ENCODE assay signal across 1 cellular context in genomic region chr1:77881099-77881498, GRCh38.
TF ChIP-seq lines count a peak whose summit lies in the region.

No MANE protein-coding gene starts in this region.

TF ChIP-seq in IMR-90, 13 proteins besides CTCF, POLR2A, EP300 and RAD21:
- TF ChIP-seq MAZ (IDR thresholded peaks at IDR 0.05; ENCODE audit: borderline replicate concordance, low read depth, low read length), result no peak
- no peak for TF ChIP-seq CHD1 (IDR thresholded peaks at IDR 0.05; ENCODE audit: low read depth, low read length)
- no peak for TF ChIP-seq BHLHE40 (IDR thresholded peaks at IDR 0.05; ENCODE audit: low read depth, low read length)
- TF ChIP-seq FOS (IDR thresholded peaks at IDR 0.05; ENCODE audit: low read depth, low read length), result no peak
- no peak for TF ChIP-seq ELK1 (IDR thresholded peaks at IDR 0.05; ENCODE audit: borderline replicate concordance, low read depth, low read length)
- TF ChIP-seq MXI1 (IDR thresholded peaks at IDR 0.05; ENCODE audit: borderline replicate concordance, low read depth, low read length), result no peak
- TF ChIP-seq RCOR1 (IDR thresholded peaks at IDR 0.05; ENCODE audit: insufficient replicate concordance, low read length), result no peak
